Comparison of ENCODE assay signal across 1 cellular context in genomic region chr11:119193626-119194025, GRCh38.
TF ChIP-seq lines count a peak whose summit lies in the region.

No MANE protein-coding gene starts in this region.

TF ChIP-seq in HEK293T, 16 proteins besides CTCF, POLR2A, EP300 and RAD21 (continued from another document):
- TF ChIP-seq FOXK2 (IDR thresholded peaks at IDR 0.05) (no peak), CTBP1 (IDR thresholded peaks at IDR 0.05; ENCODE audit: borderline replicate concordance) (no peak), FOXM1 (IDR thresholded peaks at IDR 0.05; ENCODE audit: borderline replicate concordance) (no peak), PKNOX1 (IDR thresholded peaks at IDR 0.05) (no peak), FOXA1 (IDR thresholded peaks at IDR 0.05) (no peak)
